Comparison of ENCODE assay signal across 2 cellular contexts in genomic region chr17:19281161-19281560, GRCh38.
TF ChIP-seq lines count a peak whose summit lies in the region.

No MANE protein-coding gene starts in this region.

TF ChIP-seq in IMR-90, 13 proteins besides CTCF, POLR2A, EP300 and RAD21:
- TF ChIP-seq CEBPB (IDR thresholded peaks at IDR 0.05; ENCODE audit: low read depth, low read length) (peak; percentile 68), MAZ (IDR thresholded peaks at IDR 0.05; ENCODE audit: borderline replicate concordance, low read depth, low read length) (no peak)

TF ChIP-seq in HepG2, 621 proteins besides CTCF, POLR2A, EP300 and RAD21:
- TF ChIP-seq KLF12 (CRISPR knock-in tag; IDR thresholded peaks at IDR 0.05; ENCODE audit: borderline replicate concordance) (no peak), CEBPB (IDR thresholded peaks at IDR 0.05; ENCODE audit: borderline replicate concordance, low read depth, low read length) (0 out of 2 replicates have a peak, but pooled peaks have one; percentile 43)
